ENCODE assay signal across 8 cellular contexts in genomic region chr20:58388882-58389323, GRCh38. TPM values are rescaled to one million over a fixed set of nuclear protein-coding genes. Genes with fewer than 3 reads are reported as not detected.
DNase-seq lines count a peak whose midpoint lies in the region; ATAC-seq, FAIRE-seq and TF ChIP-seq lines count a peak whose summit lies in the region.

TSS of gene VAPB (plus strand) at chr20:58389229. CDS start at chr20:58389460, 231 bp downstream.

- in situ Hi-C loops in HepG2 (cut with HindIII; ENCODE audit: extremely low pct_ligation_motif_present, low pct_unique_long_range_greater_than_20kb): no loop called here

- no peak for TF ChIP-seq RAD21 in HepG2 (CRISPR knock-in tag; IDR thresholded peaks at IDR 0.05)

- H3K4me3 ChIP-seq in HepG2 (replicated peaks in 1 of 3; ENCODE audit: insufficient read depth in 1 of 3, low read depth in 2 of 3, low read length in 3 of 3): peak within 1 kb of the TSS; percentile 77 to 95 (median 88)

- no peaks in the 10 kb centered on the region for H3K9me3 ChIP-seq in HepG2 (ENCODE audit: low read length)

- H3K36me3 ChIP-seq in HepG2 (replicated peaks in 1 of 2; ENCODE audit: control insufficient read depth in 1 of 2, insufficient read depth in 2 of 2, low read length in 2 of 2): peaks cover 4 to 16% of the 10 kb centered on the region in 2 experiments; a peak in 4 of 5 replicates

- BruUV-seq in HepG2 (replicated peaks; lab: Mats Ljungman, UMichigan): no TSS peak

- under 1% methylated on average over 20 of the region's 51 CpGs for WGBS in HepG2 (ENCODE audit: low lambda C conversion rate)

- H3K27me3 ChIP-seq in HepG2 (ENCODE audit: control insufficient read depth in 1 of 2, insufficient read depth in 2 of 2, low read length in 2 of 2): no peaks in the 10 kb centered on the region

- TF ChIP-seq EP300 in HepG2 (IDR thresholded peaks at IDR 0.05; ENCODE audit: low read depth in 2 of 2, low read length in 2 of 2): no peak
- no peak for TF ChIP-seq EP300 in HepG2 (CRISPR knock-in tag; IDR thresholded peaks at IDR 0.05; ENCODE audit: borderline replicate concordance)

- CTCF ChIA-PET in HepG2 (lab: Yijun Ruan, JAX; ENCODE audit: low intra/inter-chr PET ratio, low total read pairs): no interaction called here

- H2AFZ ChIP-seq in HepG2 (ENCODE audit: low read length): peak within 1 kb of the TSS; percentile 93

- peak in 1 of 2 experiments; percentile 87; a peak in 2 of 4 replicates for TF ChIP-seq POLR2A in HepG2 (IDR thresholded peaks at IDR 0.05; ENCODE audit: insufficient read depth in 1 of 2, low read depth in 2 of 2, low read length in 2 of 2)

- H4K20me1 ChIP-seq in HepG2 (ENCODE audit: insufficient read depth, low read length): 0 out of 2 replicates have a peak, but pooled peaks cover 5% of the 10 kb centered on the region

- H3K4me1 ChIP-seq in HepG2 (ENCODE audit: insufficient read depth, low read length): peaks cover 43% of the 10 kb centered on the region

- DNase-seq in NCI-H748 treated with DMSO at 0.1 percent for 48 hours (lab: John Stamatoyannopoulos, UW) (peak; percentile 79), dedifferentiated amniotic fluid mesenchymal stem cell (ENCODE audit: extremely low spot score) (peak; percentile 93), HepG2 (ENCODE audit: low spot score) (peak; percentile 95)
- peak; percentile 93 to 96 for DNase-seq in activated CD4-positive, alpha-beta T cell treated with anti-CD3 and anti-CD28 coated beads, Interleukin-2, amount 50 U/mL, for 24 hours (ENCODE audit: low read depth in 1 of 2, low spot score in 1 of 2)
- peak; percentile 98 to 99 for DNase-seq in stimulated activated CD4-positive, alpha-beta T cell treated with anti-CD3 and anti-CD28 coated beads, Interleukin-2, amount 100 ng/mL, for 48 hours

- ATAC-seq in GM19372 (IDR thresholded peaks at IDR 0.05; ENCODE audit: low read depth, unreplicated experiment) (peak; percentile 97), HG03521 (IDR thresholded peaks at IDR 0.05; ENCODE audit: unreplicated experiment) (peak; percentile 97), HepG2 (peak; percentile 99)

- intact Hi-C loops in HepG2 (cut with micrococcal nuclease; ENCODE audit: unreplicated experiment): loop anchor here (1.0 to 5.0 kb wide), 4 partner anchors 19 to 142 kb away; partner anchors contain the start of gene RAB22A

- peaks cover 46% of the 10 kb centered on the region for H3K79me2 ChIP-seq in HepG2 (ENCODE audit: insufficient read depth, low read length)

- TF ChIP-seq CTCF in C4-2B (conservative IDR thresholded peaks at IDR 0.05) (no peak), HepG2 (CRISPR knock-in tag; IDR thresholded peaks at IDR 0.05) (peak; percentile 28; the same call in 1 of the 2 replicates)

- H3K27ac ChIP-seq in C4-2B (peak within 1 kb of the TSS; percentile 98), HepG2 (ENCODE audit: extremely low read length, insufficient read depth, low read length) (peak within 1 kb of the TSS; percentile 85)

- POLR2A ChIA-PET in HepG2 (lab: Yijun Ruan, JAX): interaction anchor here (0.7 to 1.5 kb wide), 25 partner anchors 8 to 828 kb away, joined by 3 to 11 read pairs (median 4); partner anchors contain the start of genes ATP5F1E, PCK1 and STX16

- H3K4me2 ChIP-seq in HepG2 (ENCODE audit: low read depth, low read length): peak within 1 kb of the TSS; percentile 98

- FAIRE-seq in HepG2 (lab: Jason Lieb, UNC): no peak

- H3K9ac ChIP-seq in HepG2 (ENCODE audit: insufficient read depth, low read depth, low read length): peak within 1 kb of the TSS; percentile 95

TF ChIP-seq in HepG2, 621 proteins besides CTCF, POLR2A, EP300 and RAD21 (continues in another document):
- TF ChIP-seq MLLT10 (CRISPR knock-in tag; IDR thresholded peaks at IDR 0.05): no peak
- TF ChIP-seq MZF1 (CRISPR knock-in tag; IDR thresholded peaks at IDR 0.05; ENCODE audit: borderline replicate concordance): no peak
- TF ChIP-seq HMGA1 (CRISPR knock-in tag; conservative IDR thresholded peaks at IDR 0.05): no peak
- peak; percentile 12; the same call in 1 of the 2 replicates for TF ChIP-seq TSC22D2 (CRISPR knock-in tag; IDR thresholded peaks at IDR 0.05; ENCODE audit: borderline replicate concordance)
- TF ChIP-seq ZNF614 (CRISPR knock-in tag; IDR thresholded peaks at IDR 0.05; ENCODE audit: borderline replicate concordance): peak; percentile 26; the same call in 1 of the 2 replicates
- TF ChIP-seq ZBTB49 (CRISPR knock-in tag; IDR thresholded peaks at IDR 0.05; ENCODE audit: borderline replicate concordance): no peak
- TF ChIP-seq ZZZ3 (CRISPR knock-in tag; IDR thresholded peaks at IDR 0.05; ENCODE audit: borderline replicate concordance): peak; percentile 97
- TF ChIP-seq PRMT3 (CRISPR knock-in tag; IDR thresholded peaks at IDR 0.05; ENCODE audit: borderline replicate concordance, low read depth): no peak
- TF ChIP-seq SMARCC2 (IDR thresholded peaks at IDR 0.05): no peak
- no peak for TF ChIP-seq IKZF1 (IDR thresholded peaks at IDR 0.05)
- TF ChIP-seq POLR2AphosphoS2 (IDR thresholded peaks at IDR 0.05; ENCODE audit: low read depth, low read length): no peak
- no peak for TF ChIP-seq ZNF660 (CRISPR knock-in tag; IDR thresholded peaks at IDR 0.05; ENCODE audit: borderline replicate concordance, low read depth)
- no peak for TF ChIP-seq ZNF280B (CRISPR knock-in tag; IDR thresholded peaks at IDR 0.05; ENCODE audit: borderline replicate concordance)
- peak; percentile 84; the same call in 1 of the 2 replicates for TF ChIP-seq SMAD1 (CRISPR knock-in tag; IDR thresholded peaks at IDR 0.05; ENCODE audit: borderline replicate concordance, low read depth)
- no peak for TF ChIP-seq ATM (IDR thresholded peaks at IDR 0.05; ENCODE audit: borderline replicate concordance)
- TF ChIP-seq ZNF274 (CRISPR knock-in tag; IDR thresholded peaks at IDR 0.05): peak; percentile 92

RNA-seq across cellular contexts. Expression of gene VAPB, which starts in this region (rescaled TPM):
- total RNA-seq in HepG2 (2016; rRNA removed; fragmentation: Illumina TruSeq; extraction: Trizol): 18.6 and 39.5 TPM in 2 replicates
- total RNA-seq in HepG2 (2016; cell fraction: cytosol; rRNA removed; fragmentation: Illumina TruSeq; extraction: Trizol; ENCODE audit: low read depth): 8.4 and 10.3 TPM in 2 replicates
- 17.8 and 34.8 TPM in 2 replicates for total RNA-seq in HepG2 (2016; cell fraction: insoluble cytoplasmic fraction; rRNA removed; fragmentation: Illumina TruSeq; extraction: Trizol)
- 22.3 and 22.4 TPM in 2 replicates for total RNA-seq in HepG2 (2016; cell fraction: membrane; rRNA removed; fragmentation: Illumina TruSeq; extraction: Trizol)
- total RNA-seq in HepG2 (2016; cell fraction: nucleus; rRNA removed; fragmentation: Illumina TruSeq; extraction: Trizol): 26.5 and 27.8 TPM in 2 replicates
- polyA plus RNA-seq in HepG2 (2011; rRNA removed): 40.5 and 48.5 TPM in 2 replicates
- polyA plus RNA-seq in HepG2 (2011; cell fraction: cytosol; rRNA removed): 28.8 and 43.5 TPM in 2 replicates
- 25.8 and 29.7 TPM in 2 replicates for polyA plus RNA-seq in HepG2 (2011; cell fraction: nucleus; rRNA removed)
- polyA plus RNA-seq in HepG2 (2012): 65.3 and 69.0 TPM in 2 replicates
- polyA plus RNA-seq in HepG2 (2016; cell fraction: cytosol; fragmentation: Illumina TruSeq; extraction: Trizol; ENCODE audit: low read depth): 10.2 and 12.1 TPM in 2 replicates
- polyA plus RNA-seq in HepG2 (2016; cell fraction: insoluble cytoplasmic fraction; fragmentation: Illumina TruSeq; extraction: Trizol; ENCODE audit: low read depth): 58.7 and 72.2 TPM in 2 replicates
- polyA plus RNA-seq in HepG2 (2016; cell fraction: membrane; fragmentation: Illumina TruSeq; extraction: Trizol; ENCODE audit: low read depth): 23.4 and 25.9 TPM in 2 replicates
- 58.8 and 66.1 TPM in 2 replicates for polyA plus RNA-seq in HepG2 (2016; cell fraction: nucleus; fragmentation: Illumina TruSeq; extraction: Trizol; ENCODE audit: insufficient read depth, low read depth)
- 31.5 and 42.0 TPM in 2 replicates for polyA minus RNA-seq in HepG2 (2011; rRNA and poly(A)+ RNA removed; ENCODE audit: low replicate concordance)
- 26.7 and 39.2 TPM in 2 replicates for polyA minus RNA-seq in HepG2 (2011; cell fraction: cytosol; rRNA and poly(A)+ RNA removed)
- polyA minus RNA-seq in HepG2 (2011; cell fraction: nucleus; rRNA and poly(A)+ RNA removed): 50.6 and 58.1 TPM in 2 replicates

Comparison
In these comparisons a context has a peak if more than half of its experiments do, and no peak if none do; other contexts are left out.
1. Peak in every context shown above with its lines: DNase-seq, ATAC-seq, H3K4me3 ChIP-seq and H3K27ac ChIP-seq.